1 cellular context compared by ENCODE assay signal in genomic region chr20:53839423-53840176, GRCh38.
TF ChIP-seq lines count a peak whose summit lies in the region.

No MANE protein-coding gene starts in this region.

TF ChIP-seq in WTC11, 78 proteins besides CTCF, POLR2A, EP300 and RAD21 (continued from another document):
- no peak for TF ChIP-seq E2F5 (CRISPR knock-in tag; IDR thresholded peaks at IDR 0.05)
